ENCODE assay signal across 8 cellular contexts in the genomic region with DNA sequence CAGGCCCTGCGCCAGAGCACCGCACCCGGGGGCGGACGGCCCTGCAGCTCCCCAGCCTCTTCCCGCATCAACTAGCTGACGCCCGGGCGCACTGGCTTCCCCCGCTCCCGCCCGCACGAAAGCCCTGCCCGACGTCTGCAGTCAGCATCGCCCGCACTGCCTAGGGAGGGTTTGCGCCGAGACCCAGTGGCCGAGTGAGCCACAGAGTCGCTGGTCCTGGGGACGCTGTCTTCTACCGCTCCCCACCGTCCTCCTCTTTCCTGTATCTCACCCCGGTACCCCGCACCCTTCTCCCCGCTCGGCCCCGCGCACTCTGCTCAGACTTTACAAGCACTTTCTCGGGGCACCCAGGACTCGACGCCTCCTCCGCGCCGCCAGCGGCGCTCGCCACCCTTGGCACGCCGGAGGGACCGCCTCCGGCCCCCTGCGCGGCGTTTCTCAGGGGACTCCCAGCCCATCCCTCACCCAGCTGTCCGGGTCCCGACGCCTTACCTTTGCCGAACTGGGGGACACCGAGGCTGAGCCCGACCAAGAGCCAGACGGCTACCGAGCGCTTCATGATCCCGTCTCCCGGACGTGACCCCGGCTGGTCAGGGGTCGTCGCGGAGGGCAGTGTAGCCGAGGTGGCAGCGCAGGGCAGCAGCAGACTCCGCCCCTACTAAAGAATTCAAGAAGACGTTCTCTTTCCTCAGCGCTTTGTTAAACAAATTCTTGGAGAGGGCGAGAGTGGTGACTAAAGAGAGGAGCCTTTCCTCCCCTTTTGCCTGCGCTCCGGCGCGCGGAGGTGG. TPM values are rescaled to one million over a fixed set of nuclear protein-coding genes. Genes with fewer than 3 reads are reported as not detected.
A peak's percentile ranks its signal among the peaks of the same experiment; 100 is the strongest.
DNase-seq lines count a peak whose midpoint lies in the region; TF ChIP-seq lines count a peak whose summit lies in the region.

No MANE protein-coding gene starts in this region.

- peaks cover 23% of the 10 kb centered on the region for H3K27me3 Mint-ChIP-seq in nephron progenitor cell (ENCODE audit: low read depth, poor library complexity)
- H3K27me3 Mint-ChIP-seq in activated CD4-positive, alpha-beta memory T cell treated with anti-CD3 and anti-CD28 coated beads for 36 hours, result peaks cover 35% of the 10 kb centered on the region
- peaks cover 18 to 39% of the 10 kb centered on the region in 2 donors for H3K27me3 Mint-ChIP-seq in CD8-positive, alpha-beta memory T cell

- TF ChIP-seq CTCF in nephron progenitor cell (IDR thresholded peaks at IDR 0.05), result no peak

- H3K4me1 Mint-ChIP-seq in nephron progenitor cell, result peaks cover 27% of the 10 kb centered on the region
- peaks cover 2% of the 10 kb centered on the region for H3K4me1 Mint-ChIP-seq in activated CD4-positive, alpha-beta memory T cell treated with anti-CD3 and anti-CD28 coated beads for 36 hours (ENCODE audit: low read depth)
- no peaks in the 10 kb centered on the region for H3K4me1 Mint-ChIP-seq in CD8-positive, alpha-beta memory T cell

- no peaks in the 10 kb centered on the region for H3K36me3 Mint-ChIP-seq in nephron progenitor cell (ENCODE audit: low read depth)
- no peaks in the 10 kb centered on the region for H3K36me3 Mint-ChIP-seq in activated CD4-positive, alpha-beta memory T cell treated with anti-CD3 and anti-CD28 coated beads for 36 hours
- H3K36me3 Mint-ChIP-seq in CD8-positive, alpha-beta memory T cell, result no peaks in the 10 kb centered on the region

- intact Hi-C loops in activated CD4-positive, alpha-beta memory T cell treated with anti-CD3 and anti-CD28 coated beads for 36 hours (cut with micrococcal nuclease), result no loop called here

- CTCF ChIA-PET in activated CD4-positive, alpha-beta memory T cell treated with anti-CD3 and anti-CD28 coated beads for 36 hours (lab: Charles Lee), result no interaction called here
- CTCF ChIA-PET in CD8-positive, alpha-beta memory T cell (lab: Charles Lee), result no interaction called here

- peak overlapping the region; percentile 98 for H3K4me3 Mint-ChIP-seq in nephron progenitor cell
- H3K4me3 Mint-ChIP-seq in activated CD4-positive, alpha-beta memory T cell treated with anti-CD3 and anti-CD28 coated beads for 36 hours, result no peak overlapping the region
- no peak overlapping the region for H3K4me3 Mint-ChIP-seq in CD8-positive, alpha-beta memory T cell

- H3K4me3 ChIP-seq in CD8-positive, alpha-beta memory T cell (ENCODE audit: low read length), result no peak overlapping the region

- no peaks in the 10 kb centered on the region for H3K36me3 ChIP-seq in CD8-positive, alpha-beta memory T cell (ENCODE audit: insufficient read depth, low read length)

- H3K4me1 ChIP-seq in CD8-positive, alpha-beta memory T cell (ENCODE audit: insufficient read depth, low read length), result no peaks in the 10 kb centered on the region

- H3K9me3 ChIP-seq in CD8-positive, alpha-beta memory T cell (ENCODE audit: low read length), result no peaks in the 10 kb centered on the region

- no peak overlapping the region for H3K27ac ChIP-seq in CD8-positive, alpha-beta memory T cell (ENCODE audit: low read depth, low read length)

- H3K27me3 ChIP-seq in CD8-positive, alpha-beta memory T cell (ENCODE audit: insufficient read depth, low read length, poor library complexity, severe bottlenecking), result no peaks in the 10 kb centered on the region

- H3K27ac Mint-ChIP-seq in nephron progenitor cell, result peak overlapping the region; percentile 57
- H3K27ac Mint-ChIP-seq in activated CD4-positive, alpha-beta memory T cell treated with anti-CD3 and anti-CD28 coated beads for 36 hours, result no peak overlapping the region
- H3K27ac Mint-ChIP-seq in CD8-positive, alpha-beta memory T cell, result no peak overlapping the region

- DNase-seq in GM03348 (ENCODE audit: low spot score) (peak; percentile 50), RPMI7951 (ENCODE audit: low read depth) (peak; percentile 38), fibroblast of peridontal ligament (ENCODE audit: extremely low read depth) (peak; percentile 73), nephron progenitor cell (peak; percentile 68), NCI-H2196 treated with DMSO at 0.1 percent for 48 hours (lab: John Stamatoyannopoulos, UW; ENCODE audit: unreplicated experiment) (no peak)
- DNase-seq in stimulated activated CD4-positive, alpha-beta T cell treated with anti-CD3 and anti-CD28 coated beads, Interleukin-4, amount 100 ng/mL, for 4 hours, result no peak
- DNase-seq in activated CD4-positive, alpha-beta memory T cell treated with anti-CD3 and anti-CD28 coated beads for 36 hours, result no peak
- no peak for DNase-seq in CD8-positive, alpha-beta memory T cell

- POLR2A ChIA-PET in activated CD4-positive, alpha-beta memory T cell treated with anti-CD3 and anti-CD28 coated beads for 36 hours (lab: Charles Lee), result no interaction called here
- POLR2A ChIA-PET in CD8-positive, alpha-beta memory T cell (lab: Charles Lee), result no interaction called here

- H3K9me3 Mint-ChIP-seq in nephron progenitor cell, result no peaks in the 10 kb centered on the region
- no peaks in the 10 kb centered on the region for H3K9me3 Mint-ChIP-seq in activated CD4-positive, alpha-beta memory T cell treated with anti-CD3 and anti-CD28 coated beads for 36 hours
- H3K9me3 Mint-ChIP-seq in CD8-positive, alpha-beta memory T cell, result peaks cover 0 to 17% (median 10%) of the 10 kb centered on the region in 5 donors

RNA-seq across cellular contexts. Expression of gene EDIL3, which starts 0.7 kb away (rescaled TPM):
- 45.8 and 58.4 TPM in 2 replicates for total RNA-seq in RPMI7951 (2014; rRNA removed; shearing (Covaris generic))
- not detected for total RNA-seq in activated CD4-positive, alpha-beta memory T cell treated with anti-CD3 and anti-CD28 coated beads for 36 hours
- total RNA-seq in CD8-positive, alpha-beta memory T cell, result not detected
- polyA plus RNA-seq in CD8-positive, alpha-beta memory T cell, result not detected

Comparison
In these comparisons a context has a peak if more than half of its experiments do, and no peak if none do; other contexts are left out.
1. DNase-seq: peak in GM03348 (single experiment), RPMI7951 (single experiment), fibroblast of peridontal ligament (single experiment) and nephron progenitor cell (single experiment); none in NCI-H2196 treated with DMSO at 0.1 percent for 48 hours (single experiment), stimulated activated CD4-positive, alpha-beta T cell treated with anti-CD3 and anti-CD28 coated beads, Interleukin-4, amount 100 ng/mL, for 4 hours (0 of 2), activated CD4-positive, alpha-beta memory T cell treated with anti-CD3 and anti-CD28 coated beads for 36 hours (single experiment) and CD8-positive, alpha-beta memory T cell (0 of 5).
2. RNA of gene EDIL3, which starts 0.7 kb away (total RNA-seq): 45.8 to 58.4 TPM in RPMI7951; not detected in activated CD4-positive, alpha-beta memory T cell treated with anti-CD3 and anti-CD28 coated beads for 36 hours and not detected in CD8-positive, alpha-beta memory T cell; every median in the first group is over 10 times any median in the second.